8 cellular contexts compared by ENCODE assay signal in genomic region chr13:51452391-51453307, GRCh38. TPM values are rescaled to one million over a fixed set of nuclear protein-coding genes. Genes with fewer than 3 reads are reported as not detected.
DNase-seq lines count a peak whose midpoint lies in the region; ATAC-seq and TF ChIP-seq lines count a peak whose summit lies in the region.

TSS of gene INTS6 (minus strand) at chr13:51453036. CDS start at chr13:51452525, 511 bp downstream.

- H3K27me3 ChIP-seq in upper lobe of right lung: no peaks in the 10 kb centered on the region

- intact Hi-C loops in left cardiac atrium (cut with DNase I) (loop anchor here (2.0 to 10.0 kb wide), 3 partner anchors 132 to 350 kb away; partner anchors contain the start of gene WDFY2 (in 2 of the 2)), posterior vena cava (cut with DNase I) (loop anchor here in 1 of 2 donors (5.0 kb wide), 1 partner anchor 130 kb away; the partner anchor contains the start of gene WDFY2), upper lobe of right lung (cut with DNase I) (no loop called here)

- peak within 1 kb of the TSS; percentile 91 for H3K4me3 Mint-ChIP-seq in T-helper 1 cell treated with Interleukin-12 subunit alpha and Interleukin-12 subunit beta and Interleukin-4 antibody, amounts not matched to agents 30 μg/mL and 1 μg/mL, for 36 hours

- peaks cover 28% of the 10 kb centered on the region for H3K4me1 Mint-ChIP-seq in T-helper 1 cell treated with Interleukin-12 subunit alpha and Interleukin-12 subunit beta and Interleukin-4 antibody, amounts not matched to agents 30 μg/mL and 1 μg/mL, for 36 hours (ENCODE audit: low read depth)

- ATAC-seq in HG02884 (IDR thresholded peaks at IDR 0.05; ENCODE audit: unreplicated experiment) (peak; percentile 56), left cardiac atrium (peak; percentile 91 to 94), upper lobe of right lung (peak; percentile 90)

- H3K27me3 Mint-ChIP-seq in T-helper 1 cell treated with Interleukin-12 subunit alpha and Interleukin-12 subunit beta and Interleukin-4 antibody, amounts not matched to agents 30 μg/mL and 1 μg/mL, for 36 hours (ENCODE audit: low read depth): no peaks in the 10 kb centered on the region

- H3K36me3 ChIP-seq in upper lobe of right lung: no peaks in the 10 kb centered on the region

- no peaks in the 10 kb centered on the region for H3K9me3 ChIP-seq in upper lobe of right lung

- peak within 1 kb of the TSS; percentile 98 for H3K4me3 ChIP-seq in upper lobe of right lung

- TF ChIP-seq CTCF in GM13977 (IDR thresholded peaks at IDR 0.05; ENCODE audit: extremely low read depth, insufficient read depth, missing control alignments): no peak
- TF ChIP-seq CTCF in upper lobe of right lung (IDR thresholded peaks at IDR 0.05): no peak

- peaks cover 43% of the 10 kb centered on the region for H3K36me3 Mint-ChIP-seq in T-helper 1 cell treated with Interleukin-12 subunit alpha and Interleukin-12 subunit beta and Interleukin-4 antibody, amounts not matched to agents 30 μg/mL and 1 μg/mL, for 36 hours (ENCODE audit: low read depth)

- H3K4me1 ChIP-seq in upper lobe of right lung: peaks cover 21% of the 10 kb centered on the region

- peak; percentile 98 for DNase-seq in GM13977 (ENCODE audit: low spot score)
- DNase-seq in NCI-H1694 (lab: John Stamatoyannopoulos, UW): peak; percentile 94
- peak; percentile 99 for DNase-seq in amniotic stem cell (lab: John Stamatoyannopoulos, UW)
- peak; percentile 99 for DNase-seq in left cardiac atrium
- peak; percentile 100 for DNase-seq in posterior vena cava (ENCODE audit: low spot score)
- peak; percentile 99 for DNase-seq in upper lobe of right lung

- H3K27ac ChIP-seq in upper lobe of right lung: peak within 1 kb of the TSS; percentile 98

- in situ Hi-C loops in GM13977 (cut with MboI; ENCODE audit: low pct_unique_long_range_greater_than_20kb, low sequenced_read_pairs, unreplicated experiment): no loop called here

- H3K9me3 Mint-ChIP-seq in T-helper 1 cell treated with Interleukin-12 subunit alpha and Interleukin-12 subunit beta and Interleukin-4 antibody, amounts not matched to agents 30 μg/mL and 1 μg/mL, for 36 hours: peaks cover 4% of the 10 kb centered on the region

- H3K27ac Mint-ChIP-seq in T-helper 1 cell treated with Interleukin-12 subunit alpha and Interleukin-12 subunit beta and Interleukin-4 antibody, amounts not matched to agents 30 μg/mL and 1 μg/mL, for 36 hours: peak within 1 kb of the TSS; percentile 97

RNA-seq across cellular contexts. Expression of gene INTS6, which starts in this region (rescaled TPM):
- total RNA-seq in left cardiac atrium (10 to 100 TPM; 23.9 to 25.3 TPM), posterior vena cava (10 to 100 TPM; 27.0 to 29.1 TPM), upper lobe of right lung (34.3 TPM)

Comparison
In these comparisons a context has a peak if more than half of its experiments do, and no peak if none do; other contexts are left out.
1. Peak in every context shown above with its lines: DNase-seq, ATAC-seq, H3K4me3 ChIP-seq and H3K27ac ChIP-seq.